15 cellular contexts compared by ENCODE assay signal in the genomic region with DNA sequence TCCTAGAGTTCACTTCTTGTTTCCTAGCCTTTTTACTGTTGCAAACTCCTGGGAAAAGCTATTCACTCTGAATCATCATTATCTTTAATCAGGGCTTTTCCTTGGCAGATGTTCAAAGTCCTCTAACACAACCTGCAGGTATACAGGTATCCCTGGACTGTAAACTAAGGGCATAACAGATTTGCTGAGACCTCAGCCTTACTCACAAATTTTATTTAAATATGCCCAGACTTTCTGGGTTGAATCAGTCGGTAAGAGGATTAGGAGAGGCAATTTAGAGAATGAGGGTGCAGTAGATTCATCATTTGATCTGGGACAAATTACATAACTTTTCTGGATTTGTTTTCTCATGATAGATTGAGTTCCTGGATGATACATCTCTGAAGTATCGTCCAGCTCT. TPM values are rescaled to one million over a fixed set of nuclear protein-coding genes. Genes with fewer than 3 reads are reported as not detected.
DNase-seq lines count a peak whose midpoint lies in the region; ATAC-seq and TF ChIP-seq lines count a peak whose summit lies in the region.
"Had no signal": no experiment of that assay in that cellular context is flagged by ENCODE, and none has a peak within 500 bp of the region (broad histone marks: within the 10 kb centered on the region; RNA-seq: fewer than 3 reads in every experiment).

No MANE protein-coding gene starts in this region.

- no peak overlapping the region for H3K4ac ChIP-seq in IMR-90 (ENCODE audit: low read depth, low read length)

- POLR2A ChIA-PET in CD8-positive, alpha-beta memory T cell (lab: Charles Lee) = no interaction called here
- POLR2A ChIA-PET in IMR-90 (lab: Charles Lee; ENCODE audit: unreplicated experiment) = no interaction called here
- POLR2A ChIA-PET in naive thymus-derived CD4-positive, alpha-beta T cell (lab: Charles Lee) = interaction anchor here (0.6 to 0.7 kb wide), 2 partner anchors 9 to 94 kb away, joined by 4 read pairs; no protein-coding TSS in a partner anchor

- no peaks in the 10 kb centered on the region for H3K27me3 ChIP-seq in CD8-positive, alpha-beta memory T cell (ENCODE audit: insufficient read depth, low read length, poor library complexity, severe bottlenecking)
- no peaks in the 10 kb centered on the region for H3K27me3 ChIP-seq in IMR-90 (ENCODE audit: control insufficient read depth, insufficient read depth, low read length)
- no peaks in the 10 kb centered on the region for H3K27me3 ChIP-seq in naive thymus-derived CD4-positive, alpha-beta T cell (ENCODE audit: control insufficient read depth in 2 of 2, insufficient read depth in 2 of 2, low read length in 2 of 2)
- H3K27me3 ChIP-seq in upper lobe of right lung = no peaks in the 10 kb centered on the region
- H3K27me3 ChIP-seq: BE2C, SJSA1 had no signal

- peaks cover 6% of the 10 kb centered on the region; the same call in 1 of the 2 replicates for H4K20me1 ChIP-seq in IMR-90 (ENCODE audit: insufficient read depth, low read length)

- no peak overlapping the region for H2AK9ac ChIP-seq in IMR-90 (replicated peaks; ENCODE audit: low read depth, low read length, poor library complexity)

- no peaks in the 10 kb centered on the region for H3K9me3 ChIP-seq in CD8-positive, alpha-beta memory T cell (ENCODE audit: low read length)
- no peaks in the 10 kb centered on the region for H3K9me3 ChIP-seq in IMR-90 (ENCODE audit: control insufficient read depth, insufficient read depth, low read length)
- no peaks in the 10 kb centered on the region for H3K9me3 ChIP-seq in naive thymus-derived CD4-positive, alpha-beta T cell (ENCODE audit: control insufficient read depth in 2 of 3, low read length in 3 of 3)
- H3K9me3 ChIP-seq in upper lobe of right lung = no peaks in the 10 kb centered on the region
- H3K9me3 ChIP-seq: BE2C, SJSA1 had no signal

- H2AK5ac ChIP-seq in IMR-90 (ENCODE audit: low read depth, low read length) = no peak overlapping the region

- H2BK5ac ChIP-seq in IMR-90 (ENCODE audit: low read depth, low read length, poor library complexity, severe bottlenecking) = no peak overlapping the region

- no peak overlapping the region for H4K8ac ChIP-seq in IMR-90 (ENCODE audit: low read depth in 2 of 2, low read length in 2 of 2)

- no peak overlapping the region for H2BK120ac ChIP-seq in IMR-90 (ENCODE audit: low read depth, low read length)

- H3K79me1 ChIP-seq in IMR-90 (ENCODE audit: low read depth in 1 of 2, low read length in 2 of 2) = peaks cover 8 to 11% of the 10 kb centered on the region in 2 experiments; a peak in 3 of 4 replicates

- no peak overlapping the region for H3K4me3 Mint-ChIP-seq in CD8-positive, alpha-beta memory T cell
- no peak overlapping the region for H3K4me3 Mint-ChIP-seq in activated naive CD8-positive, alpha-beta T cell treated with anti-CD3 and anti-CD28 coated beads for 36 hours
- H3K4me3 Mint-ChIP-seq in naive thymus-derived CD4-positive, alpha-beta T cell = peak overlapping the region in 1 of 10 donors; percentile 42
- H3K4me3 Mint-ChIP-seq: GM23338 had no signal

- peaks cover 29 to 41% (median 29%) of the 10 kb centered on the region in 3 donors for H3K4me1 Mint-ChIP-seq in CD8-positive, alpha-beta memory T cell
- peaks cover 20% of the 10 kb centered on the region for H3K4me1 Mint-ChIP-seq in activated naive CD8-positive, alpha-beta T cell treated with anti-CD3 and anti-CD28 coated beads for 36 hours
- peaks cover 18 to 37% (median 28%) of the 10 kb centered on the region in 7 donors for H3K4me1 Mint-ChIP-seq in naive thymus-derived CD4-positive, alpha-beta T cell

- H3K56ac ChIP-seq in IMR-90 (ENCODE audit: extremely low read depth, insufficient read depth, low read length) = no peak overlapping the region

- H3K18ac ChIP-seq in IMR-90 (ENCODE audit: low read depth, low read length) = no peak overlapping the region

- in situ Hi-C loops in IMR-90 (cut with MboI; ENCODE audit: low sequenced_read_pairs) = no loop called here

- dilution Hi-C loops in IMR-90 (cut with HindIII; ENCODE audit: low sequenced_read_pairs, unreplicated experiment) = no loop called here

- H2BK15ac ChIP-seq in IMR-90 (ENCODE audit: low read depth, low read length) = no peak overlapping the region

- CTCF ChIA-PET in CD8-positive, alpha-beta memory T cell (lab: Charles Lee) = interaction anchor here (0.7 kb wide), 1 partner anchor 44 kb away, joined by 3 read pairs; no protein-coding TSS in a partner anchor
- CTCF ChIA-PET in IMR-90 (lab: Yijun Ruan, JAX) = no interaction called here
- CTCF ChIA-PET in naive thymus-derived CD4-positive, alpha-beta T cell (lab: Charles Lee) = no interaction called here

- no peak overlapping the region for H4K91ac ChIP-seq in IMR-90 (ENCODE audit: insufficient read depth, low read depth, low read length)

- H3K27ac Mint-ChIP-seq in CD8-positive, alpha-beta memory T cell = peak overlapping the region in 7 of 8 donors; percentile 35 to 70 (median 51)
- peak overlapping the region; percentile 56 for H3K27ac Mint-ChIP-seq in activated naive CD8-positive, alpha-beta T cell treated with anti-CD3 and anti-CD28 coated beads for 36 hours
- H3K27ac Mint-ChIP-seq in naive thymus-derived CD4-positive, alpha-beta T cell = peak overlapping the region in 8 of 9 donors; percentile 9 to 98 (median 60)
- H3K27ac Mint-ChIP-seq: GM23338 had no signal

- H3K9ac ChIP-seq in IMR-90 (ENCODE audit: low read depth, low read length) = no peak overlapping the region

- TF ChIP-seq RAD21 in IMR-90 (IDR thresholded peaks at IDR 0.05; ENCODE audit: low read length) = no peak

- ATAC-seq in IMR-90 (ENCODE audit: low read depth) (no peak), SK-N-SH treated with all-trans-retinoic acid at 6 μM for 48 hours (no peak), upper lobe of right lung (no peak), GM18520 (IDR thresholded peaks at IDR 0.05; ENCODE audit: unreplicated experiment) (no peak)
- no peak for ATAC-seq in naive thymus-derived CD4-positive, alpha-beta T cell
- ATAC-seq: GM23338 had no signal

- peaks cover 0 to 11% (median 0%) of the 10 kb centered on the region in 5 donors for H3K9me3 Mint-ChIP-seq in CD8-positive, alpha-beta memory T cell
- peaks cover 16% of the 10 kb centered on the region for H3K9me3 Mint-ChIP-seq in activated naive CD8-positive, alpha-beta T cell treated with anti-CD3 and anti-CD28 coated beads for 36 hours
- peaks cover 0 to 11% (median 5%) of the 10 kb centered on the region in 11 donors for H3K9me3 Mint-ChIP-seq in naive thymus-derived CD4-positive, alpha-beta T cell

- TF ChIP-seq CTCF in IMR-90 (conservative IDR thresholded peaks at IDR 0.05; ENCODE audit: low read depth, low read length) (no peak), upper lobe of right lung (IDR thresholded peaks at IDR 0.05) (no peak)

- no peak overlapping the region for H2BK20ac ChIP-seq in IMR-90 (ENCODE audit: low read depth, low read length)

- DNase-seq in CD8-positive, alpha-beta memory T cell = no peak
- DNase-seq in IMR-90 = no peak
- DNase-seq in activated naive CD8-positive, alpha-beta T cell treated with anti-CD3 and anti-CD28 coated beads for 36 hours = no peak
- no peak for DNase-seq in naive thymus-derived CD4-positive, alpha-beta T cell
- no peak for DNase-seq in D341Med (ENCODE audit: low spot score)
- DNase-seq in upper lobe of right lung = no peak
- DNase-seq: activated T-cell treated with anti-CD3 and anti-CD28 coated beads, Interleukin-2, amount 50 U/mL, for 1 hour; BE2C; EL; Karpas-422; NK-92 treated with Interleukin-12 subunit alpha and Interleukin-12 subunit beta, amount 100 ng/mL, for 24 hours had no signal

- no peak overlapping the region for H3K27ac ChIP-seq in CD8-positive, alpha-beta memory T cell (ENCODE audit: low read depth, low read length)
- H3K27ac ChIP-seq in IMR-90 (ENCODE audit: insufficient read depth, low read length) = no peak overlapping the region
- H3K27ac ChIP-seq in naive thymus-derived CD4-positive, alpha-beta T cell (ENCODE audit: low read depth, low read length) = peak overlapping the region; percentile 14
- H3K27ac ChIP-seq in upper lobe of right lung = no peak overlapping the region
- H3K27ac ChIP-seq: SJSA1 had no signal

- no peak overlapping the region for H3K23ac ChIP-seq in IMR-90 (ENCODE audit: low read depth, low read length)

- H3K4me3 ChIP-seq in CD8-positive, alpha-beta memory T cell (ENCODE audit: low read length) = no peak overlapping the region
- H3K4me3 ChIP-seq in IMR-90 (ENCODE audit: insufficient read depth, low read depth, low read length) (no peak overlapping the region), upper lobe of right lung (no peak overlapping the region)
- H3K4me3 ChIP-seq in naive thymus-derived CD4-positive, alpha-beta T cell (ENCODE audit: low read length) = no peak overlapping the region
- H3K4me3 ChIP-seq: GM23338, SJSA1 had no signal

- H3K36me3 ChIP-seq in CD8-positive, alpha-beta memory T cell (ENCODE audit: insufficient read depth, low read length) = no peaks in the 10 kb centered on the region
- H3K36me3 ChIP-seq in IMR-90 (ENCODE audit: control insufficient read depth, insufficient read depth, low read length) (no peaks in the 10 kb centered on the region), upper lobe of right lung (no peaks in the 10 kb centered on the region)
- peaks cover 0 to 8% (median 0%) of the 10 kb centered on the region in 3 experiments for H3K36me3 ChIP-seq in naive thymus-derived CD4-positive, alpha-beta T cell (ENCODE audit: control insufficient read depth in 2 of 3, insufficient read depth in 3 of 3, low read length in 3 of 3)
- H3K36me3 ChIP-seq: BE2C had no signal

- no peak overlapping the region for H4K5ac ChIP-seq in IMR-90 (ENCODE audit: low read depth, low read length)

- peaks cover 4 to 12% (median 9%) of the 10 kb centered on the region in 3 donors for H3K36me3 Mint-ChIP-seq in CD8-positive, alpha-beta memory T cell
- peaks cover 47% of the 10 kb centered on the region for H3K36me3 Mint-ChIP-seq in activated naive CD8-positive, alpha-beta T cell treated with anti-CD3 and anti-CD28 coated beads for 36 hours
- peaks cover 13 to 31% (median 16%) of the 10 kb centered on the region in 5 donors for H3K36me3 Mint-ChIP-seq in naive thymus-derived CD4-positive, alpha-beta T cell

- no CpG with 5 or more reads among the region's 2 CpGs for WGBS in IMR-90 (ENCODE audit: extremely low coverage in 2 of 2, insufficient read length in 1 of 2), 2 experiments

- H3K4me2 ChIP-seq in IMR-90 (ENCODE audit: low read depth, low read length) = no peak overlapping the region
- H3K4me2 ChIP-seq: GM23338 had no signal

- no peak for TF ChIP-seq POLR2A in IMR-90 (IDR thresholded peaks at IDR 0.05; ENCODE audit: low read depth, low read length)

- H3K27me3 Mint-ChIP-seq in CD8-positive, alpha-beta memory T cell = no peaks in the 10 kb centered on the region
- H3K27me3 Mint-ChIP-seq in activated naive CD8-positive, alpha-beta T cell treated with anti-CD3 and anti-CD28 coated beads for 36 hours = no peaks in the 10 kb centered on the region
- no peaks in the 10 kb centered on the region for H3K27me3 Mint-ChIP-seq in naive thymus-derived CD4-positive, alpha-beta T cell

- no TSS peak for BruUV-seq in IMR-90 (replicated peaks; lab: Mats Ljungman, UMichigan)

- peaks cover 23% of the 10 kb centered on the region for H3K4me1 ChIP-seq in CD8-positive, alpha-beta memory T cell (ENCODE audit: insufficient read depth, low read length)
- no peaks in the 10 kb centered on the region for H3K4me1 ChIP-seq in IMR-90 (ENCODE audit: control insufficient read depth, insufficient read depth, low read length)
- H3K4me1 ChIP-seq in naive thymus-derived CD4-positive, alpha-beta T cell (ENCODE audit: control insufficient read depth in 2 of 2, insufficient read depth in 2 of 2, low read length in 2 of 2) = peaks cover 12 to 15% of the 10 kb centered on the region in 2 donors
- no peaks in the 10 kb centered on the region for H3K4me1 ChIP-seq in upper lobe of right lung
- H3K4me1 ChIP-seq: BE2C had no signal

- H3K14ac ChIP-seq in IMR-90 (replicated peaks; ENCODE audit: low read depth, low read length) = no peak overlapping the region

- intact Hi-C loops in IMR-90 (cut with micrococcal nuclease) (no loop called here), upper lobe of right lung (cut with DNase I) (no loop called here)
- intact Hi-C loops in naive thymus-derived CD4-positive, alpha-beta T cell (cut with micrococcal nuclease) = no loop called here

- H2AFZ ChIP-seq in IMR-90 (replicated peaks; ENCODE audit: low read length, poor library complexity) = no peak overlapping the region
- H2AFZ ChIP-seq: GM23338 had no signal

- no peaks in the 10 kb centered on the region; the same call in 1 of the 2 replicates for H3K9me1 ChIP-seq in IMR-90 (ENCODE audit: insufficient read depth, low read length)

RNA-seq across cellular contexts. Expression of a gene that starts 2.4 kb away (rescaled TPM):
- 10 to 100 TPM; 56.7 TPM for total RNA-seq in CD8-positive, alpha-beta memory T cell
- polyA plus RNA-seq in CD8-positive, alpha-beta memory T cell = 41.6 TPM
- total RNA-seq in IMR-90 (2012; rRNA removed) (33.1 and 39.6 TPM in 2 replicates), upper lobe of right lung (33.8 TPM)
- polyA plus RNA-seq in IMR-90 (2012; rRNA removed) = 3.2 and 3.8 TPM in 2 replicates
- polyA plus RNA-seq in IMR-90 (2012; cell fraction: cytosol; rRNA removed) = 0.95 and 1.5 TPM in 2 replicates
- 1.0 and 5.5 TPM in 2 replicates for polyA plus RNA-seq in IMR-90 (2012; cell fraction: nucleus; rRNA removed; ENCODE audit: low replicate concordance)
- 10 to 100 TPM; 54.7 to 55.9 TPM for total RNA-seq in activated naive CD8-positive, alpha-beta T cell treated with anti-CD3 and anti-CD28 coated beads for 36 hours
- total RNA-seq in naive thymus-derived CD4-positive, alpha-beta T cell = 10 to 100 TPM; 35.5 to 61.1 (median 52.2) TPM
- polyA plus RNA-seq in naive thymus-derived CD4-positive, alpha-beta T cell = 10 to 100 TPM; 36.2 to 39.8 TPM
